In the genomic region with DNA sequence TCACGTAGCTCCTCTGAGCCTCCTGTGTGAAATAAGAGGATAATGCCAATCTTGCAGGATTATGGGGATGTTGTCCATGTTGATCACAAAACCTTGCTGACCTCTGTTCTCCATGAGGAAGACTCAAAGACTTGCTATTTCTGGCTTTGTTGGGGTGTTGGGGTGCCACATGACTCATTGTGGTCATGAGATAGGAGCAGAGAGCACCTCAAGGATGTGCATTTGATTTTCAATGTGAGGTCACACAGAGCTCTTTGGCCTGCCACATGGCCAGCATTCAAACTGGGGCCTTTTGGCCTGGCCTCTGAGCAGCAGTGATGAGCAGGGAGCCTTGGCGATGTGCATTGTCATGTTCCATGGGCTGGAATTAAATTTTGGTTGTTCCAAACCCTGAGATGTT, we compare ENCODE assay signal across 23 cellular contexts.
A peak's percentile ranks its signal among the peaks of the same experiment; 100 is the strongest.
DNase-seq lines count a peak whose midpoint lies in the region; ATAC-seq lines count a peak whose summit lies in the region.
"Had no signal": no experiment of that assay in that cellular context is flagged by ENCODE, and none has a peak within 500 bp of the region (broad histone marks: within the 10 kb centered on the region; RNA-seq: fewer than 3 reads in every experiment).

No MANE protein-coding gene starts in this region.

- ATAC-seq in esophagus mucosa (no peak), HG03095 (IDR thresholded peaks at IDR 0.05; ENCODE audit: unreplicated experiment) (no peak)
- no peak for ATAC-seq in naive thymus-derived CD4-positive, alpha-beta T cell
- ATAC-seq: A549 had no signal

- CTCF ChIA-PET in naive thymus-derived CD4-positive, alpha-beta T cell (lab: Charles Lee) = no interaction called here

- POLR2A ChIA-PET in naive thymus-derived CD4-positive, alpha-beta T cell (lab: Charles Lee) = no interaction called here

- peak overlapping the region; percentile 75 for H3K27ac ChIP-seq in epithelial cell of prostate
- no peak overlapping the region for H3K27ac ChIP-seq in naive thymus-derived CD4-positive, alpha-beta T cell (ENCODE audit: low read depth, low read length)
- H3K27ac ChIP-seq: A549 had no signal

- no peak overlapping the region for H3K4me3 Mint-ChIP-seq in activated T-cell treated with anti-CD3 and anti-CD28 coated beads, Interleukin-2, amount 50 U/mL, for 24 hours
- no peak overlapping the region for H3K4me3 Mint-ChIP-seq in activated naive CD8-positive, alpha-beta T cell
- peak overlapping the region in 1 of 10 donors; percentile 36 for H3K4me3 Mint-ChIP-seq in naive thymus-derived CD4-positive, alpha-beta T cell
- H3K4me3 Mint-ChIP-seq: CD4-positive, alpha-beta T cell had no signal

- H3K9me3 ChIP-seq in naive thymus-derived CD4-positive, alpha-beta T cell (ENCODE audit: control insufficient read depth in 2 of 3, low read length in 3 of 3) = no peaks in the 10 kb centered on the region
- H3K9me3 ChIP-seq: Caco-2, HAP-1 had no signal

- H3K4me3 ChIP-seq in naive thymus-derived CD4-positive, alpha-beta T cell (ENCODE audit: low read length) = no peak overlapping the region
- H3K4me3 ChIP-seq: A549, HAP-1, MG63 had no signal

- peaks cover 61% of the 10 kb centered on the region for H3K4me1 Mint-ChIP-seq in activated T-cell treated with anti-CD3 and anti-CD28 coated beads, Interleukin-2, amount 50 U/mL, for 24 hours (ENCODE audit: low read depth)
- H3K4me1 Mint-ChIP-seq in activated naive CD8-positive, alpha-beta T cell (ENCODE audit: low read depth) = peaks cover 26% of the 10 kb centered on the region
- H3K4me1 Mint-ChIP-seq in naive thymus-derived CD4-positive, alpha-beta T cell = peaks cover 0 to 39% (median 0%) of the 10 kb centered on the region in 7 donors

- peak overlapping the region; percentile 98 for H3K27ac Mint-ChIP-seq in activated T-cell treated with anti-CD3 and anti-CD28 coated beads, Interleukin-2, amount 50 U/mL, for 24 hours
- peak overlapping the region; percentile 18 for H3K27ac Mint-ChIP-seq in activated naive CD8-positive, alpha-beta T cell
- H3K27ac Mint-ChIP-seq in naive thymus-derived CD4-positive, alpha-beta T cell = peak overlapping the region in 1 of 9 donors; percentile 6
- H3K27ac Mint-ChIP-seq: CD4-positive, alpha-beta T cell had no signal

- no peak for DNase-seq in activated T-cell treated with anti-CD3 and anti-CD28 coated beads, Interleukin-2, amount 50 U/mL, for 24 hours
- DNase-seq in activated T-cell treated with anti-CD3 and anti-CD28 coated beads for 4 hours (no peak), NCI-H82 treated with DMSO at 0.1 percent for 48 hours (lab: John Stamatoyannopoulos, UW; ENCODE audit: unreplicated experiment) (peak; percentile 7), epithelial cell of prostate (ENCODE audit: low read depth, low spot score) (no peak)
- no peak for DNase-seq in naive thymus-derived CD4-positive, alpha-beta T cell
- DNase-seq: Caco-2; CD4-positive, alpha-beta T cell; DMS153; GF-D8; IMR-90; MG63; NCI-H1048; NCI-H1436 treated with DMSO at 0.1 percent for 48 hours; NCI-H2029; NCI-H2171 treated with DMSO at 0.1 percent for 48 hours; NCI-H446; NCI-H748 treated with DMSO at 0.1 percent for 48 hours; SHP77 treated with DMSO at 0.1 percent for 48 hours had no signal

- H3K27me3 ChIP-seq in naive thymus-derived CD4-positive, alpha-beta T cell (ENCODE audit: control insufficient read depth in 2 of 2, insufficient read depth in 2 of 2, low read length in 2 of 2) = no peaks in the 10 kb centered on the region
- H3K27me3 ChIP-seq: MG63 had no signal

- intact Hi-C loops in naive thymus-derived CD4-positive, alpha-beta T cell (cut with micrococcal nuclease) = no loop called here

- no peaks in the 10 kb centered on the region for H3K36me3 Mint-ChIP-seq in activated T-cell treated with anti-CD3 and anti-CD28 coated beads, Interleukin-2, amount 50 U/mL, for 24 hours (ENCODE audit: low read depth)
- no peaks in the 10 kb centered on the region for H3K36me3 Mint-ChIP-seq in activated naive CD8-positive, alpha-beta T cell
- peaks cover 0 to 11% (median 0%) of the 10 kb centered on the region in 5 donors for H3K36me3 Mint-ChIP-seq in naive thymus-derived CD4-positive, alpha-beta T cell

- peaks cover 30% of the 10 kb centered on the region for H3K27me3 Mint-ChIP-seq in activated T-cell treated with anti-CD3 and anti-CD28 coated beads, Interleukin-2, amount 50 U/mL, for 24 hours
- peaks cover 6% of the 10 kb centered on the region for H3K27me3 Mint-ChIP-seq in activated naive CD8-positive, alpha-beta T cell
- peaks cover 0 to 15% (median 6%) of the 10 kb centered on the region in 5 donors for H3K27me3 Mint-ChIP-seq in naive thymus-derived CD4-positive, alpha-beta T cell

- H3K9me3 Mint-ChIP-seq in activated T-cell treated with anti-CD3 and anti-CD28 coated beads, Interleukin-2, amount 50 U/mL, for 24 hours = peaks cover 7% of the 10 kb centered on the region
- no peaks in the 10 kb centered on the region for H3K9me3 Mint-ChIP-seq in activated naive CD8-positive, alpha-beta T cell (ENCODE audit: low read depth)
- H3K9me3 Mint-ChIP-seq in naive thymus-derived CD4-positive, alpha-beta T cell = peaks cover 0 to 9% (median 0%) of the 10 kb centered on the region in 11 donors
- H3K9me3 Mint-ChIP-seq: CD4-positive, alpha-beta T cell had no signal

- H3K36me3 ChIP-seq in naive thymus-derived CD4-positive, alpha-beta T cell (ENCODE audit: control insufficient read depth in 2 of 3, insufficient read depth in 3 of 3, low read length in 3 of 3) = no peaks in the 10 kb centered on the region
- H3K36me3 ChIP-seq: HAP-1, MG63 had no signal

- no peaks in the 10 kb centered on the region for H3K4me1 ChIP-seq in naive thymus-derived CD4-positive, alpha-beta T cell (ENCODE audit: control insufficient read depth in 2 of 2, insufficient read depth in 2 of 2, low read length in 2 of 2)
- H3K4me1 ChIP-seq: Caco-2, HAP-1 had no signal
